In genomic region chr2:174248998-174249592, GRCh38 we compare ENCODE assay signal across 1 cellular context.
TF ChIP-seq lines count a peak whose summit lies in the region.

No MANE protein-coding gene starts in this region.

TF ChIP-seq in K562, 482 proteins besides CTCF, POLR2A, EP300 and RAD21 (continued from another document and continues in another):
- TF ChIP-seq RBM17 (IDR thresholded peaks at IDR 0.05; ENCODE audit: borderline replicate concordance, low read depth, low read length) (no peak), MAFF (IDR thresholded peaks at IDR 0.05; ENCODE audit: low read length) (no peak), IRF9 (tag; IDR thresholded peaks at IDR 0.05) (no peak), L3MBTL2 (IDR thresholded peaks at IDR 0.05) (peak; percentile 79), LARP7 (IDR thresholded peaks at IDR 0.05) (no peak), MXI1 (IDR thresholded peaks at IDR 0.05; ENCODE audit: low read depth, low read length) (no peak), LCOR (CRISPR knock-in tag; IDR thresholded peaks at IDR 0.05) (peak; percentile 50; the same call in 1 of the 2 replicates), NCOA4 (IDR thresholded peaks at IDR 0.05; ENCODE audit: partially characterized antibody) (no peak), HDGF (IDR thresholded peaks at IDR 0.05) (no peak), CC2D1A (IDR thresholded peaks at IDR 0.05) (no peak), ZEB2 (IDR thresholded peaks at IDR 0.05) (no peak), SMAD4 (CRISPR knock-in tag; conservative IDR thresholded peaks at IDR 0.05) (no peak; the same call in none of the 2 replicates), CBX1 (IDR thresholded peaks at IDR 0.05; ENCODE audit: low read depth) (no peak), FOXA3 (CRISPR knock-in tag; conservative IDR thresholded peaks at IDR 0.05 in 1 of 2, IDR thresholded peaks at IDR 0.05 in 1 of 2) (peak in 1 of 2 experiments; percentile 58; a peak in 1 of 4 replicates), FOS (IDR thresholded peaks at IDR 0.05; ENCODE audit: extremely low read depth, insufficient read length) (no peak), NCOA2 (IDR thresholded peaks at IDR 0.05; ENCODE audit: partially characterized antibody in 2 of 2) (no peak), RBM22 (IDR thresholded peaks at IDR 0.05; ENCODE audit: low read depth, low read length, poor library complexity, severe bottlenecking) (no peak), FOXK2 (conservative IDR thresholded peaks at IDR 0.05 in 1 of 2, IDR thresholded peaks at IDR 0.05 in 1 of 2; ENCODE audit: low read depth in 2 of 2) (no peak), PATZ1 (CRISPR knock-in tag; IDR thresholded peaks at IDR 0.05; ENCODE audit: borderline replicate concordance) (no peak), THAP7 (CRISPR knock-in tag; IDR thresholded peaks at IDR 0.05) (no peak), ID3 (CRISPR knock-in tag; IDR thresholded peaks at IDR 0.05) (no peak), ID3 (tag; IDR thresholded peaks at IDR 0.05) (no peak), PRMT5 (CRISPR knock-in tag; IDR thresholded peaks at IDR 0.05) (no peak), HES1 (IDR thresholded peaks at IDR 0.05; ENCODE audit: low read depth) (no peak), ZKSCAN8 (CRISPR knock-in tag; IDR thresholded peaks at IDR 0.05) (no peak), HMG20A (CRISPR knock-in tag; conservative IDR thresholded peaks at IDR 0.05) (no peak), NFYB (IDR thresholded peaks at IDR 0.05; ENCODE audit: extremely low read depth, insufficient read length) (no peak), E2F6 (IDR thresholded peaks at IDR 0.05; ENCODE audit: borderline replicate concordance in 1 of 2, extremely low read depth in 1 of 2, insufficient read depth in 1 of 2, insufficient read length in 1 of 2, low read depth in 1 of 2, low read length in 1 of 2, poor library complexity in 1 of 2, severe bottlenecking in 1 of 2) (peak in 1 of 2 experiments; percentile 8), DACH1 (IDR thresholded peaks at IDR 0.05; ENCODE audit: partially characterized antibody) (no peak), SRSF1 (IDR thresholded peaks at IDR 0.05; ENCODE audit: low read depth, low read length) (no peak), ZBTB1 (CRISPR knock-in tag; IDR thresholded peaks at IDR 0.05; ENCODE audit: borderline replicate concordance, low read depth) (0 out of 2 replicates have a peak, but pooled peaks have one; percentile 11), MGA (IDR thresholded peaks at IDR 0.05) (peak; percentile 90), ZNF57 (CRISPR knock-in tag; IDR thresholded peaks at IDR 0.05) (no peak), TEAD4 (IDR thresholded peaks at IDR 0.05; ENCODE audit: low read length) (no peak; the same call in 1 of the 2 replicates), TEAD4 (CRISPR knock-in tag; IDR thresholded peaks at IDR 0.05; ENCODE audit: borderline replicate concordance) (no peak), SMAD1 (IDR thresholded peaks at IDR 0.05; ENCODE audit: low read depth, low read length, partially characterized antibody) (peak; percentile 13), MYC (IDR thresholded peaks at IDR 0.05; ENCODE audit: low read depth, low read length) (no peak), MYC (CRISPR knock-in tag; IDR thresholded peaks at IDR 0.05; ENCODE audit: borderline replicate concordance, low read depth) (peak; percentile 15), FOXP1 (CRISPR knock-in tag; IDR thresholded peaks at IDR 0.05) (peak; percentile 14), ZNF316 (IDR thresholded peaks at IDR 0.05) (no peak), ZNF263 (CRISPR knock-in tag; IDR thresholded peaks at IDR 0.05; ENCODE audit: borderline replicate concordance) (no peak), POLR2B (IDR thresholded peaks at IDR 0.05; ENCODE audit: low read depth, partially characterized antibody) (peak; percentile 7), ZNF592 (IDR thresholded peaks at IDR 0.05) (peak; percentile 84; the same call in 1 of the 2 replicates), PHB (CRISPR knock-in tag; IDR thresholded peaks at IDR 0.05) (no peak), NCOA1 (IDR thresholded peaks at IDR 0.05; ENCODE audit: low read depth) (no peak)
